Comparison of ENCODE assay signal across 8 cellular contexts in the genomic region with DNA sequence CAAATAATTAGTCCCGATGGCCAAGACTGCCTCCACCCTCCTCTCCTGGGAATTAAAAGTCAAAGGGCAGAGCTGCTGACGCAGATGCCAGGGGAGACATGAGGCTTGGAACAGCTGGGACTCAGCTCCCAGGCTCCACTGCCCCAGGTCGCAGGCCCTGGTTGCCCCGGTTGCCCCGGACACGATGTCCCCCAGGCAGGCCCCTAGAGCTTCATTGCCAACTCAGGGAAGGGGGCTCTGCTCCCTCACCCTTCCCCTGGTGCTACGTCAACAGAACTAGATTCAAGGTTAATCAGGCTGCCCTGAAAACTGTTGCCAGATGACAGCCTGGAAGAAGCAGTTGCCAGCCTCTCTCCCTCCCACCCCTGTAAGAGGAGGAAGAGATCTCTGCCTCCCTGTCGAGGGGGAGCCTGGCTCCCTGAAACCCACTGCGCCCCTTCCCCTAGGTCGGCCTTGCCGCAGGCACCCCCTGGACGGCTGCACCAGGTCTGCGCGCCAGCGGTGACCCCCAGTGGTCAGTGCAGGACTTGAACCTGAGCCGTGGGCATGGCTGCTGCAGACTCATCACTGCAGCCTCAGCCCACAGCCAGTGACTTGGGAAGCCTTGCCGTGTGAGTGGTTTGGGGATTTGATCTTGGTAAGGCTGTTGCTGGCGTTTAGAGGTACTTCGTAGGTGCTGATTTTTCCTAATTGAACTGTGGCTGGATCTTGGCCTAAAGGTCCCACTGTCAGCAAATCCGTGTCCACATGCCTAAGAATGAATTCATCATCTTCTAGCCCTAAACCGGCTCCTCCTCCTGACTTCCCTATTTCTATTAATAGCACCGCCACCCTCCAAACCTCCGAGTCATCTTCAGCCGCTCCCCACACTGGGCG.
DNase-seq lines count a peak whose midpoint lies in the region; ATAC-seq and TF ChIP-seq lines count a peak whose summit lies in the region.

No MANE protein-coding gene starts in this region.

- H3K4me1 Mint-ChIP-seq in activated naive CD8-positive, alpha-beta T cell (ENCODE audit: low read depth) = peaks cover 29% of the 10 kb centered on the region

- H3K27me3 Mint-ChIP-seq in activated naive CD8-positive, alpha-beta T cell = no peaks in the 10 kb centered on the region

- H3K27ac Mint-ChIP-seq in activated naive CD8-positive, alpha-beta T cell = peak overlapping the region; percentile 34

- no peaks in the 10 kb centered on the region for H3K9me3 ChIP-seq in upper lobe of left lung

- TF ChIP-seq POLR2A in upper lobe of left lung (IDR thresholded peaks at IDR 0.05) = no peak

- peak; percentile 89 for TF ChIP-seq CTCF in GM10248 (IDR thresholded peaks at IDR 0.05; ENCODE audit: control extremely low read depth, extremely low read depth, low read depth, missing control alignments)
- peak; percentile 84 to 95 (median 88) for TF ChIP-seq CTCF in upper lobe of left lung (IDR thresholded peaks at IDR 0.05)

- ATAC-seq in upper lobe of left lung (ENCODE audit: low FRiP score in 2 of 2) = peak; percentile 80 to 84
- no peak for ATAC-seq in GM19023 (IDR thresholded peaks at IDR 0.05; ENCODE audit: unreplicated experiment)

- no peaks in the 10 kb centered on the region for H3K36me3 Mint-ChIP-seq in activated naive CD8-positive, alpha-beta T cell

- 26 to 32% methylated on average over 14 to 22 of the region's 25 CpGs for WGBS in upper lobe of left lung, 2 donors

- H3K27me3 ChIP-seq in upper lobe of left lung = no peaks in the 10 kb centered on the region

- no peak overlapping the region for H3K4me3 ChIP-seq in upper lobe of left lung

- H3K4me3 Mint-ChIP-seq in activated naive CD8-positive, alpha-beta T cell = no peak overlapping the region

- CTCF ChIA-PET in GM10248 (lab: Yijun Ruan, JAX) = interaction anchor here (0.7 to 14.0 kb wide), 21 partner anchors 11 to 203 kb away, joined by 3 to 228 read pairs (median 3); a partner anchor contains a TSS

- DNase-seq in GM10248 (ENCODE audit: extremely low spot score) = peak; percentile 79
- DNase-seq in KG1 (lab: John Stamatoyannopoulos, UW) = peak; percentile 55
- peak; percentile 69 for DNase-seq in SHP77 treated with DMSO at 0.1 percent for 48 hours (lab: John Stamatoyannopoulos, UW)
- peak; percentile 40 for DNase-seq in germinal center (ENCODE audit: low spot score)
- peak in 49 of 56 donors; percentile 26 to 86 (median 63) for DNase-seq in nucleus accumbens (lab: John Stamatoyannopoulos, UW)
- DNase-seq in upper lobe of left lung = peak; percentile 85 to 89

- peak in 1 of 4 donors; percentile 42 for TF ChIP-seq EP300 in upper lobe of left lung (IDR thresholded peaks at IDR 0.05)

- no peaks in the 10 kb centered on the region for H3K36me3 ChIP-seq in upper lobe of left lung

- POLR2A ChIA-PET in GM10248 (lab: Yijun Ruan, JAX) = interaction anchor here (1.4 kb wide), 1 partner anchor 84 kb away, joined by 10 read pairs; a partner anchor contains a TSS

- H3K27ac ChIP-seq in upper lobe of left lung = peak overlapping the region; percentile 75 to 85 (median 78)

- H3K4me1 ChIP-seq in upper lobe of left lung = peaks cover 32 to 47% (median 37%) of the 10 kb centered on the region in 4 donors

- no peaks in the 10 kb centered on the region for H3K9me3 Mint-ChIP-seq in activated naive CD8-positive, alpha-beta T cell (ENCODE audit: low read depth)
